ENCODE assay signal across 10 cellular contexts in genomic region chr13:40207110-40207478, GRCh38.
DNase-seq lines count a peak whose midpoint lies in the region; ATAC-seq and TF ChIP-seq lines count a peak whose summit lies in the region.
"Had no signal": no experiment of that assay in that cellular context is flagged by ENCODE, and none has a peak within 500 bp of the region (broad histone marks: within the 10 kb centered on the region; RNA-seq: fewer than 3 reads in every experiment).

No MANE protein-coding gene starts in this region.

- H3K27ac ChIP-seq in mammary epithelial cell (ENCODE audit: insufficient read depth, low read depth, low read length) = peak overlapping the region; percentile 86
- H3K27ac ChIP-seq: esophagus muscularis mucosa, SK-N-MC had no signal

- H4K20me1 ChIP-seq in mammary epithelial cell (ENCODE audit: insufficient read depth, low read length) = no peaks in the 10 kb centered on the region

- no peaks in the 10 kb centered on the region for H3K27me3 ChIP-seq in mammary epithelial cell (ENCODE audit: insufficient read depth, low read length)
- H3K27me3 ChIP-seq: esophagus muscularis mucosa had no signal

- CTCF ChIA-PET in GM10248 (lab: Yijun Ruan, JAX) (interaction anchor here (1.1 to 2.0 kb wide), 6 partner anchors 10 to 476 kb away, joined by 3 to 7 read pairs (median 4); no protein-coding TSS in a partner anchor), mammary epithelial cell (lab: Charles Lee; ENCODE audit: low non-redundant PET) (no interaction called here)

- H3K4me2 ChIP-seq in mammary epithelial cell (ENCODE audit: insufficient read depth, low read depth, low read length) = peak overlapping the region; percentile 48

- intact Hi-C loops in mammary epithelial cell (cut with micrococcal nuclease) = loop anchor here (2.0 kb wide), 2 partner anchors 28 to 138 kb away; no protein-coding TSS in a partner anchor

- peak overlapping the region; percentile 77 for H2AFZ ChIP-seq in mammary epithelial cell (ENCODE audit: low read depth, low read length)

- 100% methylated on average over 3 of the region's 5 CpGs for WGBS in mammary epithelial cell (ENCODE audit: low coverage, missing lambda C conversion rate)

- H3K9me3 ChIP-seq in mammary epithelial cell (replicated peaks; ENCODE audit: insufficient read depth, low read length) = peaks cover 2% of the 10 kb centered on the region

- no peak overlapping the region for H3K9ac ChIP-seq in mammary epithelial cell (ENCODE audit: insufficient read depth, low read length)

- peak; percentile 68 for ATAC-seq in GM19397 (IDR thresholded peaks at IDR 0.05; ENCODE audit: unreplicated experiment)
- ATAC-seq in HG03196 (IDR thresholded peaks at IDR 0.05; ENCODE audit: unreplicated experiment) = peak; percentile 55

- POLR2A ChIA-PET in GM10248 (lab: Yijun Ruan, JAX) = no interaction called here

- peak; percentile 52 for DNase-seq in GM10248 (ENCODE audit: extremely low spot score)
- DNase-seq in mammary epithelial cell = no peak
- DNase-seq in KG1 (lab: John Stamatoyannopoulos, UW) = no peak
- DNase-seq in NCI-H1694 (lab: John Stamatoyannopoulos, UW) = no peak
- no peak for DNase-seq in NCI-H2227 treated with DMSO at 0.1 percent for 48 hours (lab: John Stamatoyannopoulos, UW)
- no peak for DNase-seq in T-helper 9 cell

- no peaks in the 10 kb centered on the region for H3K79me2 ChIP-seq in mammary epithelial cell (ENCODE audit: insufficient read depth, low read length)

- H3K4me3 ChIP-seq in mammary epithelial cell (replicated peaks in 1 of 3; ENCODE audit: insufficient read depth in 1 of 3, low read depth in 2 of 3, low read length in 3 of 3) = no peak overlapping the region
- H3K4me3 ChIP-seq: esophagus muscularis mucosa, SK-N-MC had no signal

- peaks cover 34% of the 10 kb centered on the region for H3K4me1 ChIP-seq in mammary epithelial cell (ENCODE audit: insufficient read depth, low read length)

- in situ Hi-C loops in mammary epithelial cell (cut with MboI; ENCODE audit: low sequenced_read_pairs in 2 of 2) = no loop called here

- H3K36me3 ChIP-seq in mammary epithelial cell (ENCODE audit: insufficient read depth, low read length) = no peaks in the 10 kb centered on the region
- H3K36me3 ChIP-seq: esophagus muscularis mucosa had no signal

- BruUV-seq in mammary epithelial cell (replicated peaks; lab: Mats Ljungman, UMichigan) = no TSS peak

- TF ChIP-seq CTCF in GM10248 (IDR thresholded peaks at IDR 0.05; ENCODE audit: control extremely low read depth, extremely low read depth, low read depth, missing control alignments) = no peak
- TF ChIP-seq CTCF in mammary epithelial cell (conservative IDR thresholded peaks at IDR 0.05 in 1 of 2, IDR thresholded peaks at IDR 0.05 in 1 of 2; ENCODE audit: extremely low read depth in 1 of 2, insufficient read depth in 1 of 2, low read depth in 1 of 2, low read length in 2 of 2) = no peak

- dilution Hi-C loops in mammary epithelial cell (cut with HindIII; ENCODE audit: low sequenced_read_pairs) = no loop called here
